In the genomic region with DNA sequence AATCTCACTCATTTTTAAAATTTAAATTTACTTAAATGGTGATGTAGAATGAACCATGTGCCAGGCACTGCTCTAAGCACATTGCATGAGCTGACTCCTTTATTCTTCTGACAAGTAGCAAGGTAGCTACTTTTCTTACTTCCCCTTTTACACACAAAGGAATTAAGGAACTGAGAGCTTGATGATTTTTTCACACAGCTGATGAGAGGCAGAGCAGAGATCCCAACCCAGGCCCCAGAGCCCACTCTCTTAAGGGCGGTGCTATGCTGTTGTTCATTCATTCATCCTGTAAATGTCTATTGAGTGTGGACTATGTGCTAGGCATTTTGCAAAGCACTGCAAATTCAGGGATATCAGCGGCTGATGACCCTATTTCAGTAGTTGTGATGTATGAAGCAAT, we compare ENCODE assay signal across 14 cellular contexts. TPM values are rescaled to one million over a fixed set of nuclear protein-coding genes. Genes with fewer than 3 reads are reported as not detected.
DNase-seq lines count a peak whose midpoint lies in the region; ATAC-seq, FAIRE-seq and TF ChIP-seq lines count a peak whose summit lies in the region.
"Had no signal": no experiment of that assay in that cellular context is flagged by ENCODE, and none has a peak within 500 bp of the region (broad histone marks: within the 10 kb centered on the region; RNA-seq: fewer than 3 reads in every experiment).

No MANE protein-coding gene starts in this region.

- H3K27me3 ChIP-seq in HepG2 (ENCODE audit: control insufficient read depth in 1 of 2, insufficient read depth in 2 of 2, low read length in 2 of 2): peaks cover 2 to 20% of the 10 kb centered on the region in 2 experiments; a peak in 4 of 5 replicates
- H3K27me3 ChIP-seq in right lobe of liver: no peaks in the 10 kb centered on the region
- H3K27me3 ChIP-seq in SK-N-SH (ENCODE audit: insufficient read depth): peaks cover 10% of the 10 kb centered on the region

- in situ Hi-C loops in HepG2 (cut with HindIII; ENCODE audit: extremely low pct_ligation_motif_present, low pct_unique_long_range_greater_than_20kb): no loop called here

- H3K79me2 ChIP-seq in HepG2 (ENCODE audit: insufficient read depth, low read length) (no peaks in the 10 kb centered on the region), SK-N-SH (ENCODE audit: insufficient read depth) (no peaks in the 10 kb centered on the region)

- H3K4me1 ChIP-seq in HepG2 (ENCODE audit: insufficient read depth, low read length) (peaks cover 23% of the 10 kb centered on the region), right lobe of liver (no peaks in the 10 kb centered on the region), SK-N-SH (ENCODE audit: control insufficient read depth in 1 of 2, insufficient read depth in 2 of 2, low read depth in 1 of 2, low read length in 1 of 2) (no peaks in the 10 kb centered on the region)

- no peak overlapping the region for H2AFZ ChIP-seq in HepG2 (ENCODE audit: low read length)
- no peak overlapping the region for H2AFZ ChIP-seq in SK-N-SH (ENCODE audit: low read depth)

- no peak for TF ChIP-seq POLR2A in HepG2 (IDR thresholded peaks at IDR 0.05; ENCODE audit: insufficient read depth in 1 of 2, low read depth in 2 of 2, low read length in 2 of 2)
- no peak for TF ChIP-seq POLR2A in right lobe of liver (IDR thresholded peaks at IDR 0.05)
- no peak for TF ChIP-seq POLR2A in lower leg skin (IDR thresholded peaks at IDR 0.05)

- no TSS peak for BruUV-seq in HepG2 (replicated peaks; lab: Mats Ljungman, UMichigan)

- intact Hi-C loops in HepG2 (cut with micrococcal nuclease; ENCODE audit: unreplicated experiment) (no loop called here), right lobe of liver (cut with DNase I) (no loop called here), lower leg skin (cut with DNase I; ENCODE audit: low total_unique reads) (no loop called here)

- ATAC-seq in HepG2 (no peak; the same call in 1 of the 3 replicates), right lobe of liver (no peak), HG03064 (IDR thresholded peaks at IDR 0.05; ENCODE audit: low read depth, unreplicated experiment) (peak; percentile 90)

- POLR2A ChIA-PET in HepG2 (lab: Yijun Ruan, JAX) (interaction anchor here (1.0 to 1.1 kb wide), 2 partner anchors 18 to 58 kb away, joined by 4 read pairs; partner anchors contain the start of genes NAGPA and SEC14L5), SK-N-SH (lab: Yijun Ruan, JAX) (no interaction called here)

- 47% methylated on average over 2 of the region's 2 CpGs for WGBS in HepG2 (ENCODE audit: low lambda C conversion rate)
- 44% methylated on average over 1 of the region's 2 CpGs for WGBS in right lobe of liver (ENCODE audit: insufficient coverage, low coverage, low lambda C conversion rate, missing lambda C conversion rate)
- WGBS in SK-N-SH (ENCODE audit: low lambda C conversion rate): 56% methylated on average over 2 of the region's 2 CpGs
- WGBS in lower leg skin, 2 donors: 86 to 92% methylated on average over 2 of the region's 2 CpGs

- no peak overlapping the region for H3K27ac ChIP-seq in HepG2 (ENCODE audit: extremely low read length, insufficient read depth, low read length)
- no peak overlapping the region for H3K27ac ChIP-seq in right lobe of liver
- H3K27ac ChIP-seq in SK-N-SH (ENCODE audit: low read depth in 2 of 2, low read length in 1 of 2): no peak overlapping the region

- H3K4me2 ChIP-seq in HepG2 (ENCODE audit: low read depth, low read length) (no peak overlapping the region), SK-N-SH (no peak overlapping the region)

- TF ChIP-seq RAD21 in HepG2 (CRISPR knock-in tag; IDR thresholded peaks at IDR 0.05): no peak
- no peak for TF ChIP-seq RAD21 in SK-N-SH (IDR thresholded peaks at IDR 0.05; ENCODE audit: low read length)

- H3F3A ChIP-seq in SK-N-SH (replicated peaks; ENCODE audit: insufficient read depth): no peaks in the 10 kb centered on the region

- H3K36me3 ChIP-seq in HepG2 (replicated peaks in 1 of 2; ENCODE audit: control insufficient read depth in 1 of 2, insufficient read depth in 2 of 2, low read length in 2 of 2) (no peaks in the 10 kb centered on the region), right lobe of liver (no peaks in the 10 kb centered on the region), SK-N-SH (replicated peaks in 1 of 2; ENCODE audit: control insufficient read depth in 1 of 2, insufficient read depth in 2 of 2, low read length in 1 of 2) (no peaks in the 10 kb centered on the region)

- H3K4me3 ChIP-seq in HepG2 (replicated peaks in 1 of 3; ENCODE audit: insufficient read depth in 1 of 3, low read depth in 2 of 3, low read length in 3 of 3) (no peak overlapping the region), right lobe of liver (no peak overlapping the region), SK-N-SH (ENCODE audit: low read depth in 2 of 2, low read length in 1 of 2) (no peak overlapping the region), lower leg skin (ENCODE audit: low read depth, poor library complexity, severe bottlenecking) (no peak overlapping the region)

- H3K9me3 ChIP-seq in HepG2 (ENCODE audit: low read length) (no peaks in the 10 kb centered on the region), right lobe of liver (no peaks in the 10 kb centered on the region), SK-N-SH (no peaks in the 10 kb centered on the region)

- no peaks in the 10 kb centered on the region for H4K20me1 ChIP-seq in HepG2 (ENCODE audit: insufficient read depth, low read length)
- no peaks in the 10 kb centered on the region for H4K20me1 ChIP-seq in SK-N-SH (ENCODE audit: insufficient read depth)

- DNase-seq in HepG2 (ENCODE audit: low spot score) (no peak), right lobe of liver (no peak), RPMI8226 (peak; percentile 92), SK-N-SH (no peak), lower leg skin (ENCODE audit: low spot score in 2 of 2) (no peak), SW 1271 (lab: John Stamatoyannopoulos, UW) (no peak), RKO (ENCODE audit: low spot score) (no peak)
- DNase-seq: 8988T; activated CD4-positive, alpha-beta T cell treated with anti-CD3 and anti-CD28 coated beads for 4 hours; cerebellar nuclear complex; kidney glomerular epithelial cell; trophoblast cell had no signal

- CTCF ChIA-PET in HepG2 (lab: Yijun Ruan, JAX; ENCODE audit: low intra/inter-chr PET ratio, low total read pairs): no interaction called here
- CTCF ChIA-PET in SK-N-SH (lab: Yijun Ruan, JAX): interaction anchor here (1.9 kb wide), 1 partner anchor 20 kb away, joined by 8 read pairs; no protein-coding TSS in a partner anchor

- TF ChIP-seq CTCF in HepG2 (CRISPR knock-in tag; IDR thresholded peaks at IDR 0.05) (no peak), right lobe of liver (IDR thresholded peaks at IDR 0.05) (no peak), SK-N-SH (IDR thresholded peaks at IDR 0.05) (no peak), lower leg skin (IDR thresholded peaks at IDR 0.05) (no peak)

- TF ChIP-seq EP300 in HepG2 (IDR thresholded peaks at IDR 0.05; ENCODE audit: low read depth in 2 of 2, low read length in 2 of 2) (no peak), HepG2 (CRISPR knock-in tag; IDR thresholded peaks at IDR 0.05; ENCODE audit: borderline replicate concordance) (no peak), SK-N-SH (IDR thresholded peaks at IDR 0.05; ENCODE audit: borderline replicate concordance in 1 of 2, low read depth in 1 of 2, low read length in 1 of 2) (no peak)

- no peak overlapping the region for H3K9ac ChIP-seq in HepG2 (ENCODE audit: insufficient read depth, low read depth, low read length)
- H3K9ac ChIP-seq in SK-N-SH: no peak overlapping the region

- no peaks in the 10 kb centered on the region for H3K9me2 ChIP-seq in SK-N-SH

- no peak for FAIRE-seq in HepG2 (lab: Jason Lieb, UNC)
- FAIRE-seq: small intestine had no signal

RNA-seq across cellular contexts. Expression of gene SEC14L5, which starts 17.9 kb away (rescaled TPM):
- total RNA-seq in HepG2 (2016; rRNA removed; fragmentation: Illumina TruSeq; extraction: Trizol) (0.36 and 0.42 TPM in 2 replicates), right lobe of liver (1 to 10 TPM in 1 of 6 experiments, under 1 TPM in 4, not detected in 1; 0.09 to 1.1 (median 0.60) TPM), lower leg skin (1 to 10 TPM in 2 of 4 donors, under 1 TPM in 2; 0.91 to 2.6 (median 1.3) TPM)
- total RNA-seq in HepG2 (2016; cell fraction: cytosol; rRNA removed; fragmentation: Illumina TruSeq; extraction: Trizol; ENCODE audit: low read depth): 0.09 TPM in 1 of 2 replicates, not detected in the other
- 0.34 and 0.43 TPM in 2 replicates for total RNA-seq in HepG2 (2016; cell fraction: insoluble cytoplasmic fraction; rRNA removed; fragmentation: Illumina TruSeq; extraction: Trizol)
- total RNA-seq in HepG2 (2016; cell fraction: membrane; rRNA removed; fragmentation: Illumina TruSeq; extraction: Trizol): 0.19 and 0.21 TPM in 2 replicates
- 0.34 and 0.43 TPM in 2 replicates for total RNA-seq in HepG2 (2016; cell fraction: nucleus; rRNA removed; fragmentation: Illumina TruSeq; extraction: Trizol)
- polyA plus RNA-seq in HepG2 (2011; rRNA removed) (0.40 and 0.60 TPM in 2 replicates), SK-N-SH (2012; rRNA removed) (0.03 and 0.08 TPM in 2 replicates)
- polyA plus RNA-seq in HepG2 (2011; cell fraction: cytosol; rRNA removed): 0.31 and 0.44 TPM in 2 replicates
- polyA plus RNA-seq in HepG2 (2011; cell fraction: nucleus; rRNA removed): 1.3 and 1.5 TPM in 2 replicates
- polyA plus RNA-seq in HepG2 (2012): 0.59 and 1.0 TPM in 2 replicates
- polyA plus RNA-seq in HepG2 (2016; cell fraction: cytosol; fragmentation: Illumina TruSeq; extraction: Trizol; ENCODE audit: low read depth): 0.02 TPM in 2 replicates
- 0.32 and 0.43 TPM in 2 replicates for polyA plus RNA-seq in HepG2 (2016; cell fraction: insoluble cytoplasmic fraction; fragmentation: Illumina TruSeq; extraction: Trizol; ENCODE audit: low read depth)
- 0.08 and 0.14 TPM in 2 replicates for polyA plus RNA-seq in HepG2 (2016; cell fraction: membrane; fragmentation: Illumina TruSeq; extraction: Trizol; ENCODE audit: low read depth)
- 0.31 and 0.41 TPM in 2 replicates for polyA plus RNA-seq in HepG2 (2016; cell fraction: nucleus; fragmentation: Illumina TruSeq; extraction: Trizol; ENCODE audit: insufficient read depth, low read depth)
- 0.16 and 1.5 TPM in 2 replicates for polyA minus RNA-seq in HepG2 (2011; rRNA and poly(A)+ RNA removed; ENCODE audit: low replicate concordance)
- 0.18 and 0.49 TPM in 2 replicates for polyA minus RNA-seq in HepG2 (2011; cell fraction: cytosol; rRNA and poly(A)+ RNA removed)
- 0.64 and 0.75 TPM in 2 replicates for polyA minus RNA-seq in HepG2 (2011; cell fraction: nucleus; rRNA and poly(A)+ RNA removed)
- polyA plus RNA-seq in SK-N-SH (2012; cell fraction: cytosol; rRNA removed): 0.01 and 0.03 TPM in 2 replicates
- 0.61 and 1.2 TPM in 2 replicates for polyA plus RNA-seq in SK-N-SH (2012; cell fraction: nucleus; rRNA removed)

RNA-seq across cellular contexts. Expression of gene PPL, which starts 39.1 kb away (rescaled TPM):
- 4.4 and 6.6 TPM in 2 replicates for total RNA-seq in HepG2 (2016; rRNA removed; fragmentation: Illumina TruSeq; extraction: Trizol)
- 1.1 and 1.5 TPM in 2 replicates for total RNA-seq in HepG2 (2016; cell fraction: cytosol; rRNA removed; fragmentation: Illumina TruSeq; extraction: Trizol; ENCODE audit: low read depth)
- 3.3 and 6.8 TPM in 2 replicates for total RNA-seq in HepG2 (2016; cell fraction: insoluble cytoplasmic fraction; rRNA removed; fragmentation: Illumina TruSeq; extraction: Trizol)
- 1.8 and 2.4 TPM in 2 replicates for total RNA-seq in HepG2 (2016; cell fraction: membrane; rRNA removed; fragmentation: Illumina TruSeq; extraction: Trizol)
- 8.8 and 10.7 TPM in 2 replicates for total RNA-seq in HepG2 (2016; cell fraction: nucleus; rRNA removed; fragmentation: Illumina TruSeq; extraction: Trizol)
- 5.7 and 7.5 TPM in 2 replicates for polyA plus RNA-seq in HepG2 (2011; rRNA removed)
- polyA plus RNA-seq in HepG2 (2011; cell fraction: cytosol; rRNA removed): 4.1 and 4.4 TPM in 2 replicates
- 19.1 and 22.6 TPM in 2 replicates for polyA plus RNA-seq in HepG2 (2011; cell fraction: nucleus; rRNA removed)
- polyA plus RNA-seq in HepG2 (2012): 5.2 and 7.1 TPM in 2 replicates
- 0.62 and 0.73 TPM in 2 replicates for polyA plus RNA-seq in HepG2 (2016; cell fraction: cytosol; fragmentation: Illumina TruSeq; extraction: Trizol; ENCODE audit: low read depth)
- polyA plus RNA-seq in HepG2 (2016; cell fraction: insoluble cytoplasmic fraction; fragmentation: Illumina TruSeq; extraction: Trizol; ENCODE audit: low read depth): 2.7 and 3.1 TPM in 2 replicates
- 0.72 and 0.92 TPM in 2 replicates for polyA plus RNA-seq in HepG2 (2016; cell fraction: membrane; fragmentation: Illumina TruSeq; extraction: Trizol; ENCODE audit: low read depth)
- polyA plus RNA-seq in HepG2 (2016; cell fraction: nucleus; fragmentation: Illumina TruSeq; extraction: Trizol; ENCODE audit: insufficient read depth, low read depth): 14.4 and 14.5 TPM in 2 replicates
- polyA minus RNA-seq in HepG2 (2011; rRNA and poly(A)+ RNA removed; ENCODE audit: low replicate concordance): 9.9 and 18.8 TPM in 2 replicates
- polyA minus RNA-seq in HepG2 (2011; cell fraction: cytosol; rRNA and poly(A)+ RNA removed): 6.1 and 7.4 TPM in 2 replicates
- 7.3 and 10.2 TPM in 2 replicates for polyA minus RNA-seq in HepG2 (2011; cell fraction: nucleus; rRNA and poly(A)+ RNA removed)
- 10 to 100 TPM in 4 of 6 experiments, 1 to 10 TPM in 2; 6.9 to 23.8 (median 14.4) TPM for total RNA-seq in right lobe of liver
- 16.8 and 24.6 TPM in 2 replicates for polyA plus RNA-seq in SK-N-SH (2012; rRNA removed)
- polyA plus RNA-seq in SK-N-SH (2012; cell fraction: cytosol; rRNA removed): 9.9 and 11.5 TPM in 2 replicates
- 42.1 and 47.8 TPM in 2 replicates for polyA plus RNA-seq in SK-N-SH (2012; cell fraction: nucleus; rRNA removed)
- total RNA-seq in lower leg skin: 100 to 1,000 TPM; 445 to 545 (median 495) TPM

RNA-seq across cellular contexts. Expression of gene NAGPA, which starts 57.7 kb away (rescaled TPM):
- 29.8 and 60.3 TPM in 2 replicates for total RNA-seq in HepG2 (2016; rRNA removed; fragmentation: Illumina TruSeq; extraction: Trizol)
- total RNA-seq in HepG2 (2016; cell fraction: cytosol; rRNA removed; fragmentation: Illumina TruSeq; extraction: Trizol; ENCODE audit: low read depth): 10.2 and 12.2 TPM in 2 replicates
- 25.3 and 59.7 TPM in 2 replicates for total RNA-seq in HepG2 (2016; cell fraction: insoluble cytoplasmic fraction; rRNA removed; fragmentation: Illumina TruSeq; extraction: Trizol)
- total RNA-seq in HepG2 (2016; cell fraction: membrane; rRNA removed; fragmentation: Illumina TruSeq; extraction: Trizol): 19.0 and 22.6 TPM in 2 replicates
- total RNA-seq in HepG2 (2016; cell fraction: nucleus; rRNA removed; fragmentation: Illumina TruSeq; extraction: Trizol): 58.3 and 69.4 TPM in 2 replicates
- polyA plus RNA-seq in HepG2 (2011; rRNA removed): 27.1 and 31.6 TPM in 2 replicates
- polyA plus RNA-seq in HepG2 (2011; cell fraction: cytosol; rRNA removed): 28.0 and 43.3 TPM in 2 replicates
- polyA plus RNA-seq in HepG2 (2011; cell fraction: nucleus; rRNA removed): 119 and 135 TPM in 2 replicates
- polyA plus RNA-seq in HepG2 (2012): 20.6 and 22.0 TPM in 2 replicates
- 7.6 and 9.3 TPM in 2 replicates for polyA plus RNA-seq in HepG2 (2016; cell fraction: cytosol; fragmentation: Illumina TruSeq; extraction: Trizol; ENCODE audit: low read depth)
- 24.9 and 27.9 TPM in 2 replicates for polyA plus RNA-seq in HepG2 (2016; cell fraction: insoluble cytoplasmic fraction; fragmentation: Illumina TruSeq; extraction: Trizol; ENCODE audit: low read depth)
- polyA plus RNA-seq in HepG2 (2016; cell fraction: membrane; fragmentation: Illumina TruSeq; extraction: Trizol; ENCODE audit: low read depth): 15.1 and 16.1 TPM in 2 replicates
- 111 and 120 TPM in 2 replicates for polyA plus RNA-seq in HepG2 (2016; cell fraction: nucleus; fragmentation: Illumina TruSeq; extraction: Trizol; ENCODE audit: insufficient read depth, low read depth)
- 13.4 and 91.3 TPM in 2 replicates for polyA minus RNA-seq in HepG2 (2011; rRNA and poly(A)+ RNA removed; ENCODE audit: low replicate concordance)
- polyA minus RNA-seq in HepG2 (2011; cell fraction: cytosol; rRNA and poly(A)+ RNA removed): 24.6 and 30.4 TPM in 2 replicates
- polyA minus RNA-seq in HepG2 (2011; cell fraction: nucleus; rRNA and poly(A)+ RNA removed): 41.9 and 43.5 TPM in 2 replicates
- total RNA-seq in right lobe of liver: 10 to 100 TPM in 2 of 6 experiments, 1 to 10 TPM in 4; 6.6 to 22.1 (median 8.4) TPM
- 15.5 and 16.5 TPM in 2 replicates for polyA plus RNA-seq in SK-N-SH (2012; rRNA removed)
- 6.7 and 12.7 TPM in 2 replicates for polyA plus RNA-seq in SK-N-SH (2012; cell fraction: cytosol; rRNA removed)
- polyA plus RNA-seq in SK-N-SH (2012; cell fraction: nucleus; rRNA removed): 37.6 and 45.0 TPM in 2 replicates
- total RNA-seq in lower leg skin: 10 to 100 TPM; 27.6 to 85.1 (median 45.1) TPM

Comparison
In these comparisons a context has a peak if more than half of its experiments do, and no peak if none do; other contexts are left out.
1. RNA of gene PPL, which starts 39.1 kb away (total RNA-seq): 445 to 545 TPM in lower leg skin; 6.9 to 23.8 TPM in right lobe of liver and 1.1 to 10.7 TPM in HepG2; every median in the first group is over 10 times any median in the second.